Comparison of ENCODE assay signal across 15 cellular contexts in genomic region chr14:75344396-75344795, GRCh38.
DNase-seq lines count a peak whose midpoint lies in the region; ATAC-seq and TF ChIP-seq lines count a peak whose summit lies in the region.
"Had no signal": no experiment of that assay in that cellular context is flagged by ENCODE, and none has a peak within 500 bp of the region (broad histone marks: within the 10 kb centered on the region; RNA-seq: fewer than 3 reads in every experiment).

No MANE protein-coding gene starts in this region.

- no peak for TF ChIP-seq POLR2A in GM18505 (IDR thresholded peaks at IDR 0.05; ENCODE audit: borderline replicate concordance, extremely low read depth, insufficient read depth, insufficient read length)

- no peaks in the 10 kb centered on the region for H3K9me3 ChIP-seq in GM23248 (ENCODE audit: low read depth)
- H3K9me3 ChIP-seq in naive thymus-derived CD4-positive, alpha-beta T cell (ENCODE audit: control insufficient read depth in 2 of 3, low read length in 3 of 3) = no peaks in the 10 kb centered on the region

- peaks cover 0 to 11% (median 3%) of the 10 kb centered on the region in 5 donors for H3K27me3 Mint-ChIP-seq in naive thymus-derived CD4-positive, alpha-beta T cell

- 80 to 83% methylated on average over 2 of the region's 2 CpGs for WGBS in GM23248 (ENCODE audit: low coverage in 1 of 2, low lambda C conversion rate in 2 of 2, missing lambda C conversion rate in 2 of 2), 2 experiments

- H3K27ac ChIP-seq in GM23248 = peak overlapping the region; percentile 40
- peak overlapping the region; percentile 24 for H3K27ac ChIP-seq in angular gyrus (ENCODE audit: low read depth, low read length)
- no peak overlapping the region for H3K27ac ChIP-seq in naive thymus-derived CD4-positive, alpha-beta T cell (ENCODE audit: low read depth, low read length)
- H3K27ac ChIP-seq: HL-60 had no signal

- H3K4me3 ChIP-seq in GM23248 = no peak overlapping the region
- no peak overlapping the region for H3K4me3 ChIP-seq in naive thymus-derived CD4-positive, alpha-beta T cell (ENCODE audit: low read length)
- H3K4me3 ChIP-seq: GM12878 had no signal

- peaks cover 0 to 4% (median 0%) of the 10 kb centered on the region in 7 donors for H3K4me1 Mint-ChIP-seq in naive thymus-derived CD4-positive, alpha-beta T cell

- no peak overlapping the region for H3K27ac Mint-ChIP-seq in naive thymus-derived CD4-positive, alpha-beta T cell
- H3K27ac Mint-ChIP-seq: CD4-positive, alpha-beta memory T cell had no signal

- peaks cover 0 to 8% (median 2%) of the 10 kb centered on the region in 11 donors for H3K9me3 Mint-ChIP-seq in naive thymus-derived CD4-positive, alpha-beta T cell

- H3K79me2 ChIP-seq in GM23248 (ENCODE audit: insufficient read depth) = no peaks in the 10 kb centered on the region

- H3K36me3 Mint-ChIP-seq in naive thymus-derived CD4-positive, alpha-beta T cell = peaks cover 0 to 7% (median 5%) of the 10 kb centered on the region in 5 donors
- H3K36me3 Mint-ChIP-seq: CD4-positive, alpha-beta memory T cell had no signal

- no peaks in the 10 kb centered on the region for H3K27me3 ChIP-seq in GM23248 (replicated peaks; ENCODE audit: insufficient read depth)
- H3K27me3 ChIP-seq in naive thymus-derived CD4-positive, alpha-beta T cell (ENCODE audit: control insufficient read depth in 2 of 2, insufficient read depth in 2 of 2, low read length in 2 of 2) = no peaks in the 10 kb centered on the region

- ATAC-seq in naive thymus-derived CD4-positive, alpha-beta T cell = peak; percentile 48
- ATAC-seq in GM18505 (IDR thresholded peaks at IDR 0.05; ENCODE audit: unreplicated experiment) = no peak
- ATAC-seq in HG03045 (IDR thresholded peaks at IDR 0.05; ENCODE audit: unreplicated experiment) = no peak
- no peak for ATAC-seq in GM18868 (IDR thresholded peaks at IDR 0.05; ENCODE audit: unreplicated experiment)
- ATAC-seq in GM19397 (IDR thresholded peaks at IDR 0.05; ENCODE audit: unreplicated experiment) = no peak
- ATAC-seq: GM12878, HCT116 had no signal

- CTCF ChIA-PET in naive thymus-derived CD4-positive, alpha-beta T cell (lab: Charles Lee) = no interaction called here

- in situ Hi-C loops in GM23248 (cut with MboI) = no loop called here

- H4K20me1 ChIP-seq in GM23248 (ENCODE audit: insufficient read depth) = no peaks in the 10 kb centered on the region

- POLR2A ChIA-PET in naive thymus-derived CD4-positive, alpha-beta T cell (lab: Charles Lee) = no interaction called here

- peaks cover 27% of the 10 kb centered on the region for H3F3A ChIP-seq in GM23248 (ENCODE audit: insufficient read depth)

- no peak overlapping the region for H3K4me3 Mint-ChIP-seq in naive thymus-derived CD4-positive, alpha-beta T cell
- H3K4me3 Mint-ChIP-seq: CD4-positive, alpha-beta memory T cell had no signal

- peak; percentile 15 for DNase-seq in AG20443 (ENCODE audit: low spot score)
- peak; percentile 33 for DNase-seq in GM23248
- DNase-seq in naive thymus-derived CD4-positive, alpha-beta T cell = no peak
- DNase-seq: 8988T; C1 segment of cervical spinal cord; CD4-positive, alpha-beta memory T cell; DMS79 had no signal

- no peak overlapping the region for H3K9ac ChIP-seq in GM23248

- H2AFZ ChIP-seq in GM23248 = no peak overlapping the region

- H3K36me3 ChIP-seq in GM23248 (ENCODE audit: low read depth) = no peaks in the 10 kb centered on the region
- H3K36me3 ChIP-seq in naive thymus-derived CD4-positive, alpha-beta T cell (ENCODE audit: control insufficient read depth in 2 of 3, insufficient read depth in 3 of 3, low read length in 3 of 3) = no peaks in the 10 kb centered on the region

- H3K4me1 ChIP-seq in GM23248 (ENCODE audit: insufficient read depth) = peaks cover 20% of the 10 kb centered on the region
- H3K4me1 ChIP-seq in naive thymus-derived CD4-positive, alpha-beta T cell (ENCODE audit: control insufficient read depth in 2 of 2, insufficient read depth in 2 of 2, low read length in 2 of 2) = no peaks in the 10 kb centered on the region

- peak overlapping the region; percentile 26 for H3K4me2 ChIP-seq in GM23248 (ENCODE audit: unreplicated experiment)

- intact Hi-C loops in naive thymus-derived CD4-positive, alpha-beta T cell (cut with micrococcal nuclease) = no loop called here

- H3K9me2 ChIP-seq in GM23248 (ENCODE audit: insufficient read depth) = no peaks in the 10 kb centered on the region

Comparison
In these comparisons a context has a peak if more than half of its experiments do, and no peak if none do; other contexts are left out.
1. DNase-seq: peak in AG20443 (single experiment) and GM23248 (single experiment); none in naive thymus-derived CD4-positive, alpha-beta T cell (0 of 9).